ENCODE assay signal across 20 cellular contexts in genomic region chr3:131535596-131535995, GRCh38. TPM values are rescaled to one million over a fixed set of nuclear protein-coding genes. Genes with fewer than 3 reads are reported as not detected.
DNase-seq lines count a peak whose midpoint lies in the region; ATAC-seq, FAIRE-seq and TF ChIP-seq lines count a peak whose summit lies in the region.
"Had no signal": no experiment of that assay in that cellular context is flagged by ENCODE, and none has a peak within 500 bp of the region (broad histone marks: within the 10 kb centered on the region; RNA-seq: fewer than 3 reads in every experiment).

No MANE protein-coding gene starts in this region.

- H3K9me3 ChIP-seq in ovary (no peaks in the 10 kb centered on the region), left lung (no peaks in the 10 kb centered on the region)
- H3K9me3 ChIP-seq: psoas muscle, upper lobe of right lung had no signal

- no peaks in the 10 kb centered on the region for H3K4me1 ChIP-seq in ovary (ENCODE audit: insufficient read depth)
- H3K4me1 ChIP-seq in left lung: no peaks in the 10 kb centered on the region
- H3K4me1 ChIP-seq: psoas muscle, upper lobe of right lung had no signal

- WGBS in ovary, 3 donors: 69 to 82% (median 74%) methylated on average over 2 of the region's 2 CpGs

- FAIRE-seq in bronchial epithelial cell (lab: Jason Lieb, UNC): no peak

- intact Hi-C loops in ovary (cut with DNase I): no loop called here
- intact Hi-C loops in cardiac septum (cut with DNase I): no loop called here
- intact Hi-C loops in left lung (cut with DNase I): no loop called here

- no peak for TF ChIP-seq POLR2A in ovary (IDR thresholded peaks at IDR 0.05)

- TF ChIP-seq EP300 in ovary (IDR thresholded peaks at IDR 0.05): no peak

- no peak for ATAC-seq in HG03045 (IDR thresholded peaks at IDR 0.05; ENCODE audit: unreplicated experiment)
- no peak for ATAC-seq in left lung
- ATAC-seq: activated naive CD8-positive, alpha-beta T cell treated with anti-CD3 and anti-CD28 coated beads, Interleukin-2, amount 50 U/mL, for 24 hours; natural killer cell; psoas muscle; upper lobe of right lung had no signal

- H3K27ac ChIP-seq in ovary (no peak overlapping the region), left lung (no peak overlapping the region)
- H3K27ac ChIP-seq: psoas muscle, upper lobe of right lung had no signal

- TF ChIP-seq CTCF in bronchial epithelial cell (IDR thresholded peaks at IDR 0.05; ENCODE audit: insufficient read depth, low read length, severe bottlenecking) (no peak), ovary (IDR thresholded peaks at IDR 0.05) (no peak), left lung (IDR thresholded peaks at IDR 0.05) (no peak)

- DNase-seq in GM04503 (ENCODE audit: low read depth) (peak; percentile 31), M059J (ENCODE audit: low read depth) (peak; percentile 77), bronchial epithelial cell (ENCODE audit: low read depth) (peak; percentile 84), non-pigmented ciliary epithelial cell (ENCODE audit: low read depth) (peak; percentile 9), ovary (no peak), cardiac septum (ENCODE audit: low spot score) (no peak), left lung (no peak)
- DNase-seq: activated CD4-positive, alpha-beta memory T cell treated with anti-CD3 and anti-CD28 coated beads, Interleukin-2, amount 10 ng/mL, durations not matched to agents 7 days and 5 days; activated naive CD8-positive, alpha-beta T cell treated with anti-CD3 and anti-CD28 coated beads, Interleukin-2, amount 50 U/mL, for 24 hours; cerebellar nuclear complex; DMS79; endodermal cell; natural killer cell; NCI-H1694; NCI-H510A treated with DMSO at 0.1 percent for 48 hours; OCI-M1; psoas muscle; stimulated activated naive CD4-positive, alpha-beta T cell treated with Interleukin-2 at 50 U/mL for 16 hours; upper lobe of right lung had no signal

- H3K27me3 ChIP-seq in bronchial epithelial cell (ENCODE audit: control insufficient read depth, insufficient read depth, low read length) (no peaks in the 10 kb centered on the region), ovary (no peaks in the 10 kb centered on the region), left lung (no peaks in the 10 kb centered on the region)
- H3K27me3 ChIP-seq: upper lobe of right lung had no signal

- H3K4me3 ChIP-seq in bronchial epithelial cell (ENCODE audit: low read depth, low read length) (no peak overlapping the region), ovary (no peak overlapping the region), left lung (no peak overlapping the region)
- H3K4me3 ChIP-seq: psoas muscle, upper lobe of right lung had no signal

- no peaks in the 10 kb centered on the region for H3K36me3 ChIP-seq in bronchial epithelial cell (ENCODE audit: control insufficient read depth, insufficient read depth, low read length)
- no peaks in the 10 kb centered on the region for H3K36me3 ChIP-seq in ovary
- no peaks in the 10 kb centered on the region for H3K36me3 ChIP-seq in left lung
- H3K36me3 ChIP-seq: upper lobe of right lung had no signal

RNA-seq across cellular contexts. Expression of gene MRPL3, which starts 32.8 kb away (rescaled TPM):
- total RNA-seq in M059J (2014; rRNA removed; shearing (Covaris generic)): 216 and 237 TPM in 2 replicates
- 97.9 and 119 TPM in 2 replicates for total RNA-seq in bronchial epithelial cell
- 10 to 100 TPM; 58.5 to 91.8 (median 70.1) TPM for total RNA-seq in ovary
- 10 to 100 TPM; 57.2 to 85.2 TPM for polyA plus RNA-seq in ovary
- 47.7 TPM for total RNA-seq in cardiac septum
- total RNA-seq in left lung: 10 to 100 TPM; 55.6 to 76.5 TPM

Comparison
In these comparisons a context has a peak if more than half of its experiments do, and no peak if none do; other contexts are left out.
1. DNase-seq: peak in GM04503 (single experiment), M059J (single experiment), bronchial epithelial cell (single experiment) and non-pigmented ciliary epithelial cell (single experiment); none in ovary (0 of 5), cardiac septum (single experiment) and left lung (0 of 2).